In the genomic region with DNA sequence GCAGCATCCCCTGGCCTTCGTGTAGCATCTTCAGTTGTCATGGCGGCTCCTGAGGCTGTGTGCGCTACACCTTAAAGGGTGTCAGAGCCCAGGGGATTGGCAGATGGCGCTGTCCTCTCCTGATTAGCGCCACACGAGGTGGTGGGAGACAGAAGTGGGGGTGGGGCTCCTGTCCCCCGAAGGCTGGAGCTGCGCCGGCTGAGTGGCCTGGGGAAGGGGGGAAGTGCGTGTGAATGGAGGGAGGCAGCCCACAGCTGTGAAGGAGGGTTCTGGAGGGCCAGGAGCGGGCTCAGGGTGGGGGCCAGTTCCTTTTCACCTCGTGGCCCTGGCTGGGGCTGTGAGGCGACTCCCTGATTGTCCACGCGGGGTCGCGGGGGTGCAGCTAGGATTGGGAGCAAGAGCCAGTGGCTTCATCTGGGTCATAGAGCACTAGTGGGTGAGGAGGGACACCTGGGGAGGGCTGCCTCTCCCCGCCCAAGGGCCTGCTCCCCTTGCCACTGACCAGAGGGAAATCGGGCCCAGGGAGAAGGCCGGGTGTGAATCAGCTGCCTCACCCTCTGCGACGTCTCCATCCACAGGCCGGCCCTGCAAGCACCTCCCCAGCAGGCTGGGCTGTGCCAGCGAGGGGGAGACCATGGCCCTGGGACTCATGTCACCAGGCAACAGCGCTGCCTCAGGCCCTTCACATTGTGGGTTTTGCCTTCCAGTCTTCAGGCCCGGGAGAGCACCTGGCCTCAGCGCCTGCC, we compare ENCODE assay signal across 20 cellular contexts. TPM values are rescaled to one million over a fixed set of nuclear protein-coding genes. Genes with fewer than 3 reads are reported as not detected.
A peak's percentile ranks its signal among the peaks of the same experiment; 100 is the strongest.
DNase-seq lines count a peak whose midpoint lies in the region; ATAC-seq, FAIRE-seq and TF ChIP-seq lines count a peak whose summit lies in the region.
"Had no signal": no experiment of that assay in that cellular context is flagged by ENCODE, and none has a peak within 500 bp of the region (broad histone marks: within the 10 kb centered on the region; RNA-seq: fewer than 3 reads in every experiment).

No MANE protein-coding gene starts in this region.

- POLR2A ChIA-PET in OCI-LY7 (lab: Charles Lee) = no interaction called here

- H3K4me3 ChIP-seq in Karpas-422 (ENCODE audit: low read length) (no peak overlapping the region), OCI-LY7 (ENCODE audit: low read depth, low read length, poor library complexity, severe bottlenecking) (no peak overlapping the region), kidney epithelial cell (ENCODE audit: low read depth, low read length) (no peak overlapping the region), aorta (ENCODE audit: low read length in 2 of 2) (no peak overlapping the region)
- H3K4me3 ChIP-seq: gastroesophageal sphincter, HAP-1, smooth muscle cell, testis had no signal

- CTCF ChIA-PET in OCI-LY7 (lab: Charles Lee; ENCODE audit: unreplicated experiment) = no interaction called here

- intact Hi-C loops in OCI-LY7 (cut with micrococcal nuclease; ENCODE audit: unreplicated experiment) = no loop called here
- intact Hi-C loops in aorta (cut with DNase I) = no loop called here

- no peaks in the 10 kb centered on the region for H3K27me3 ChIP-seq in Karpas-422 (ENCODE audit: low read length)
- H3K27me3 ChIP-seq in kidney epithelial cell (ENCODE audit: control insufficient read depth, insufficient read depth, low read length) = no peaks in the 10 kb centered on the region
- no peaks in the 10 kb centered on the region for H3K27me3 ChIP-seq in aorta (ENCODE audit: control insufficient read depth in 1 of 2, insufficient read depth in 2 of 2, low read length in 1 of 2)
- H3K27me3 ChIP-seq: gastroesophageal sphincter, testis had no signal

- TF ChIP-seq CTCF in D721Med (IDR thresholded peaks at IDR 0.05; ENCODE audit: insufficient read depth, missing control alignments) (peak; percentile 25), OCI-LY7 (conservative IDR thresholded peaks at IDR 0.05; ENCODE audit: low read length) (peak; percentile 57), kidney epithelial cell (IDR thresholded peaks at IDR 0.05; ENCODE audit: insufficient read depth, low read length, poor library complexity, severe bottlenecking) (peak; percentile 1)

- H2AFZ ChIP-seq in Karpas-422 (ENCODE audit: low read length) (no peak overlapping the region), OCI-LY7 (ENCODE audit: low read length) (no peak overlapping the region)

- H3K4me2 ChIP-seq in Karpas-422 (ENCODE audit: low read depth, low read length, poor library complexity, severe bottlenecking) = no peak overlapping the region
- no peak overlapping the region for H3K4me2 ChIP-seq in OCI-LY7 (ENCODE audit: low read length)
- H3K4me2 ChIP-seq: smooth muscle cell had no signal

- H3K79me2 ChIP-seq in Karpas-422 (ENCODE audit: low read length) (no peaks in the 10 kb centered on the region), OCI-LY7 (ENCODE audit: insufficient read depth, low read depth, low read length) (no peaks in the 10 kb centered on the region)

- H3K4me1 ChIP-seq in Karpas-422 (ENCODE audit: low read length) = no peaks in the 10 kb centered on the region
- no peaks in the 10 kb centered on the region for H3K4me1 ChIP-seq in OCI-LY7 (ENCODE audit: insufficient read depth, low read length, poor library complexity, severe bottlenecking)
- no peaks in the 10 kb centered on the region for H3K4me1 ChIP-seq in aorta (ENCODE audit: control insufficient read depth in 1 of 2, insufficient read depth in 2 of 2, low read length in 2 of 2)

- FAIRE-seq in D721Med (lab: Jason Lieb, UNC) = no peak
- FAIRE-seq: astrocyte, GM19239 had no signal

- no peak overlapping the region for H3K27ac ChIP-seq in Karpas-422 (ENCODE audit: low read length)
- no peak overlapping the region for H3K27ac ChIP-seq in OCI-LY7 (ENCODE audit: low read depth, low read length, poor library complexity, severe bottlenecking)
- H3K27ac ChIP-seq in aorta (ENCODE audit: low read depth in 1 of 2, low read length in 2 of 2) = no peak overlapping the region
- H3K27ac ChIP-seq: gastroesophageal sphincter, testis had no signal

- BruUV-seq in OCI-LY7 (replicated peaks; lab: Mats Ljungman, UMichigan) = no TSS peak

- H4K20me1 ChIP-seq in Karpas-422 (ENCODE audit: insufficient read depth, low read depth, low read length) (no peaks in the 10 kb centered on the region), OCI-LY7 (ENCODE audit: insufficient read depth, low read length) (no peaks in the 10 kb centered on the region)

- DNase-seq in D721Med (ENCODE audit: insufficient read length, low spot score) (no peak), Karpas-422 (peak; percentile 62), OCI-LY7 (ENCODE audit: low spot score) (peak; percentile 35), kidney epithelial cell (ENCODE audit: low read depth) (no peak), cerebellar nuclear complex (lab: John Stamatoyannopoulos, UW) (no peak), midbrain (lab: John Stamatoyannopoulos, UW) (no peak), aorta (no peak), DMS 273 (lab: John Stamatoyannopoulos, UW; ENCODE audit: unreplicated experiment) (no peak)
- DNase-seq: activated CD4-positive, alpha-beta T cell treated with anti-CD3 and anti-CD28 coated beads for 1 hour; activated T-cell treated with anti-CD3 and anti-CD28 coated beads, Interleukin-2, amount 50 U/mL, for 48 hours; CD4-positive, alpha-beta T cell; effector memory CD4-positive, alpha-beta T cell; IMR-90; NCI-H446 treated with DMSO at 0.1 percent for 48 hours; testis had no signal

- H3K9me3 ChIP-seq in Karpas-422 (ENCODE audit: low read length) (no peaks in the 10 kb centered on the region), OCI-LY7 (ENCODE audit: low read length) (no peaks in the 10 kb centered on the region), aorta (ENCODE audit: control insufficient read depth, low read length) (no peaks in the 10 kb centered on the region)
- H3K9me3 ChIP-seq: gastroesophageal sphincter, HAP-1, testis had no signal

- 86 to 88% methylated on average over 27 of the region's 27 CpGs for WGBS in aorta, 2 donors

- H3K9ac ChIP-seq in Karpas-422 (ENCODE audit: low read length) = no peak overlapping the region

- H3K36me3 ChIP-seq in Karpas-422 (ENCODE audit: insufficient read depth, low read length) (no peaks in the 10 kb centered on the region), OCI-LY7 (ENCODE audit: insufficient read depth, low read length) (no peaks in the 10 kb centered on the region), kidney epithelial cell (ENCODE audit: control insufficient read depth, insufficient read depth, low read length) (no peaks in the 10 kb centered on the region), aorta (ENCODE audit: control insufficient read depth in 1 of 2, insufficient read depth in 2 of 2, low read length in 1 of 2) (no peaks in the 10 kb centered on the region)
- H3K36me3 ChIP-seq: gastroesophageal sphincter, HAP-1 had no signal

- no peak for ATAC-seq in aorta (ENCODE audit: low FRiP score)
- ATAC-seq: gastroesophageal sphincter had no signal

- H3K9me2 ChIP-seq in Karpas-422 (replicated peaks; ENCODE audit: insufficient read depth, low read length) (no peaks in the 10 kb centered on the region), OCI-LY7 (ENCODE audit: insufficient read depth, low read length) (no peaks in the 10 kb centered on the region)

RNA-seq across cellular contexts. Expression of a gene that starts 14.1 kb away (rescaled TPM):
- total RNA-seq in Karpas-422 (2014; rRNA removed; shearing (Covaris generic); ENCODE audit: low replicate concordance) = not detected in 2 replicates
- total RNA-seq in OCI-LY7 (2014; rRNA removed; shearing (Covaris generic)) = 1.4 and 5.2 TPM in 2 replicates
- total RNA-seq in OCI-LY7 (2022) = 5.5 and 5.7 TPM in 2 replicates
- total RNA-seq in kidney epithelial cell = 6.6 and 15.1 TPM in 2 replicates
- 10 to 100 TPM; 22.8 to 49.3 TPM for total RNA-seq in aorta
- 10 to 100 TPM in 1 of 2 donors, 1 to 10 TPM in 1; 3.9 to 16.8 TPM for polyA plus RNA-seq in aorta

Comparison
In these comparisons a context has a peak if more than half of its experiments do, and no peak if none do; other contexts are left out.
1. DNase-seq: peak in Karpas-422 (single experiment) and OCI-LY7 (single experiment); none in D721Med (single experiment), kidney epithelial cell (single experiment), cerebellar nuclear complex (0 of 2), midbrain (single experiment), aorta (0 of 2) and DMS 273 (single experiment).
2. CTCF ChIP-seq: peak in every context shown above with its lines; median percentile 57 in OCI-LY7; 25 in D721Med; 1 in kidney epithelial cell.